In the genomic region with DNA sequence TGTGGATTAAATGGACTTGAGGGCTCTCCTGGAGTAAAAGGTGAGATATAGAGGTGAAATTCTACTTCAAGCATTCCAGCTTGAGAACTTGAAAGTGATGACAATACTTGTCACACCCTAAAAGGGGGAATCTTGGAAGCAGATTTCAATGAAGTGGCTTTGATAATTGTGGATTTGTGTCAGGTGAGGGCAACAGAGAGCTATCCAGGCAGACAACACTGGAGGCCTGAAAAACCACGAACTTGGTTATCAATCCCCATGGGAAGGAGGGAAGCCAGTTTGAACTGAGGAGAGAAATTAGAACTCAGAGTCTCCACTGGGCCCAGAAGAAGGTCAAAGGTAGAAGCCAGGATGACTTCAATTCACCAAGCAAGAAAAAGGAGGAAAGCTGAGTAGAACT, we compare ENCODE assay signal across 11 cellular contexts.
A peak's percentile ranks its signal among the peaks of the same experiment; 100 is the strongest.
DNase-seq lines count a peak whose midpoint lies in the region; ATAC-seq, FAIRE-seq and TF ChIP-seq lines count a peak whose summit lies in the region.
"Had no signal": no experiment of that assay in that cellular context is flagged by ENCODE, and none has a peak within 500 bp of the region (broad histone marks: within the 10 kb centered on the region; RNA-seq: fewer than 3 reads in every experiment).

No MANE protein-coding gene starts in this region.

- TF ChIP-seq POLR2A in NB4 (IDR thresholded peaks at IDR 0.05; ENCODE audit: extremely low read depth, insufficient read length) (no peak), HepG2 (IDR thresholded peaks at IDR 0.05; ENCODE audit: insufficient read depth in 1 of 2, low read depth in 2 of 2, low read length in 2 of 2) (no peak)

- no peak overlapping the region for H3K4me3 ChIP-seq in NB4 (ENCODE audit: low read depth, low read length)
- H3K4me3 ChIP-seq in mammary epithelial cell (replicated peaks in 1 of 3; ENCODE audit: insufficient read depth in 1 of 3, low read depth in 2 of 3, low read length in 3 of 3), result no peak overlapping the region
- H3K4me3 ChIP-seq in HepG2 (replicated peaks in 1 of 3; ENCODE audit: insufficient read depth in 1 of 3, low read depth in 2 of 3, low read length in 3 of 3), result no peak overlapping the region
- H3K4me3 ChIP-seq in mucosa of descending colon, result no peak overlapping the region

- H3K9ac ChIP-seq in mammary epithelial cell (ENCODE audit: insufficient read depth, low read length) (no peak overlapping the region), HepG2 (ENCODE audit: insufficient read depth, low read depth, low read length) (no peak overlapping the region)

- H3K27me3 ChIP-seq in mammary epithelial cell (ENCODE audit: insufficient read depth, low read length) (no peaks in the 10 kb centered on the region), HepG2 (ENCODE audit: control insufficient read depth in 1 of 2, insufficient read depth in 2 of 2, low read length in 2 of 2) (no peaks in the 10 kb centered on the region)

- H2AFZ ChIP-seq in mammary epithelial cell (ENCODE audit: low read depth, low read length) (no peak overlapping the region), HepG2 (ENCODE audit: low read length) (no peak overlapping the region)

- DNase-seq in COLO829 (ENCODE audit: low spot score), result peak; percentile 30
- peak; percentile 75 for DNase-seq in NB4 (ENCODE audit: low read depth)
- peak; percentile 19 for DNase-seq in mammary epithelial cell
- peak; percentile 3 for DNase-seq in HepG2 (ENCODE audit: low spot score)
- no peak for DNase-seq in mucosa of descending colon
- DNase-seq: activated B cell treated with CpG ODN at 0.5 μM for 24 hours, caudate nucleus, Kasumi-1 had no signal

- H3K36me3 ChIP-seq in mammary epithelial cell (ENCODE audit: insufficient read depth, low read length), result no peaks in the 10 kb centered on the region
- no peaks in the 10 kb centered on the region for H3K36me3 ChIP-seq in HepG2 (replicated peaks in 1 of 2; ENCODE audit: control insufficient read depth in 1 of 2, insufficient read depth in 2 of 2, low read length in 2 of 2)
- H3K36me3 ChIP-seq in mucosa of descending colon (ENCODE audit: low read depth), result no peaks in the 10 kb centered on the region

- CTCF ChIA-PET in mammary epithelial cell (lab: Charles Lee; ENCODE audit: low non-redundant PET), result interaction anchor here (0.6 to 0.9 kb wide), 2 partner anchors 407 to 559 kb away, joined by 3 to 4 read pairs; no protein-coding TSS in a partner anchor
- CTCF ChIA-PET in HepG2 (lab: Yijun Ruan, JAX; ENCODE audit: low intra/inter-chr PET ratio, low total read pairs), result interaction anchor here (0.8 to 1.0 kb wide), 3 partner anchors 407 to 589 kb away, joined by 3 to 4 read pairs (median 3); no protein-coding TSS in a partner anchor

- ATAC-seq in HepG2, result peak; percentile 50
- ATAC-seq in mucosa of descending colon, result no peak
- no peak for ATAC-seq in HG03439 (IDR thresholded peaks at IDR 0.05; ENCODE audit: unreplicated experiment)
- no peak for ATAC-seq in GM19328 (IDR thresholded peaks at IDR 0.05; ENCODE audit: unreplicated experiment)
- ATAC-seq in GM19397 (IDR thresholded peaks at IDR 0.05; ENCODE audit: unreplicated experiment), result no peak

- POLR2A ChIA-PET in HepG2 (lab: Yijun Ruan, JAX), result no interaction called here

- H4K20me1 ChIP-seq in mammary epithelial cell (ENCODE audit: insufficient read depth, low read length) (no peaks in the 10 kb centered on the region), HepG2 (ENCODE audit: insufficient read depth, low read length) (no peaks in the 10 kb centered on the region)

- dilution Hi-C loops in mammary epithelial cell (cut with HindIII; ENCODE audit: low sequenced_read_pairs), result no loop called here

- no peaks in the 10 kb centered on the region for H3K9me3 ChIP-seq in mammary epithelial cell (replicated peaks; ENCODE audit: insufficient read depth, low read length)
- no peaks in the 10 kb centered on the region for H3K9me3 ChIP-seq in HepG2 (ENCODE audit: low read length)
- no peaks in the 10 kb centered on the region for H3K9me3 ChIP-seq in mucosa of descending colon

- TF ChIP-seq CTCF in NB4 (IDR thresholded peaks at IDR 0.05; ENCODE audit: low read depth, low read length) (peak; percentile 16), mammary epithelial cell (conservative IDR thresholded peaks at IDR 0.05 in 1 of 2, IDR thresholded peaks at IDR 0.05 in 1 of 2; ENCODE audit: extremely low read depth in 1 of 2, insufficient read depth in 1 of 2, low read depth in 1 of 2, low read length in 2 of 2) (peak; percentile 20 to 65), HepG2 (CRISPR knock-in tag; IDR thresholded peaks at IDR 0.05) (peak; percentile 59), mucosa of descending colon (IDR thresholded peaks at IDR 0.05) (no peak)

- H3K4me2 ChIP-seq in mammary epithelial cell (ENCODE audit: insufficient read depth, low read depth, low read length) (no peak overlapping the region), HepG2 (ENCODE audit: low read depth, low read length) (no peak overlapping the region)

- H3K79me2 ChIP-seq in mammary epithelial cell (ENCODE audit: insufficient read depth, low read length) (no peaks in the 10 kb centered on the region), HepG2 (ENCODE audit: insufficient read depth, low read length) (no peaks in the 10 kb centered on the region)

- WGBS in mammary epithelial cell (ENCODE audit: low coverage, missing lambda C conversion rate), result 7% methylated on average over 1 of the region's 1 CpG
- 0% methylated on average over 1 of the region's 1 CpG for WGBS in HepG2 (ENCODE audit: low lambda C conversion rate)

- 0 out of 2 replicates have a peak, but pooled peaks have one; percentile 11 for TF ChIP-seq RAD21 in HepG2 (CRISPR knock-in tag; IDR thresholded peaks at IDR 0.05)

- in situ Hi-C loops in mammary epithelial cell (cut with MboI; ENCODE audit: low sequenced_read_pairs in 2 of 2) (loop anchor here in 1 of 2 donors (25.0 kb wide), 2 partner anchors 285 to 590 kb away; no protein-coding TSS in a partner anchor), HepG2 (cut with HindIII; ENCODE audit: extremely low pct_ligation_motif_present, low pct_unique_long_range_greater_than_20kb) (no loop called here)

- no peak for TF ChIP-seq EP300 in HepG2 (IDR thresholded peaks at IDR 0.05; ENCODE audit: low read depth in 2 of 2, low read length in 2 of 2)
- TF ChIP-seq EP300 in HepG2 (CRISPR knock-in tag; IDR thresholded peaks at IDR 0.05; ENCODE audit: borderline replicate concordance), result no peak

- BruUV-seq in mammary epithelial cell (replicated peaks; lab: Mats Ljungman, UMichigan) (no TSS peak), HepG2 (replicated peaks; lab: Mats Ljungman, UMichigan) (no TSS peak)

- FAIRE-seq in HepG2 (lab: Jason Lieb, UNC), result no peak

- H3K27ac ChIP-seq in mammary epithelial cell (ENCODE audit: insufficient read depth, low read depth, low read length), result no peak overlapping the region
- no peak overlapping the region for H3K27ac ChIP-seq in HepG2 (ENCODE audit: extremely low read length, insufficient read depth, low read length)

- intact Hi-C loops in mammary epithelial cell (cut with micrococcal nuclease) (loop anchor here (1.0 to 10.0 kb wide), 4 partner anchors 280 to 963 kb away; no protein-coding TSS in a partner anchor), HepG2 (cut with micrococcal nuclease; ENCODE audit: unreplicated experiment) (loop anchor here (1.0 to 2.0 kb wide), 4 partner anchors 126 to 589 kb away; a partner anchor contains a TSS), mucosa of descending colon (cut with DNase I, micrococcal nuclease) (no loop called here)

- H3K4me1 ChIP-seq in mammary epithelial cell (ENCODE audit: insufficient read depth, low read length) (no peaks in the 10 kb centered on the region), HepG2 (ENCODE audit: insufficient read depth, low read length) (peaks cover 16% of the 10 kb centered on the region; the same call in 1 of the 2 replicates), mucosa of descending colon (ENCODE audit: low read depth) (no peaks in the 10 kb centered on the region)

TF ChIP-seq in HepG2, 621 proteins besides CTCF, POLR2A, EP300 and RAD21 (continues in another document):
- no peak for TF ChIP-seq FOXC1 (CRISPR knock-in tag; IDR thresholded peaks at IDR 0.05; ENCODE audit: borderline replicate concordance)
- TF ChIP-seq SMC3 (IDR thresholded peaks at IDR 0.05; ENCODE audit: low read length), result peak; percentile 67
- no peak for TF ChIP-seq ZKSCAN5 (CRISPR knock-in tag; IDR thresholded peaks at IDR 0.05)
- peak; percentile 73 for TF ChIP-seq STAG1 (CRISPR knock-in tag; IDR thresholded peaks at IDR 0.05)
- TF ChIP-seq HNRNPH1 (optimal IDR thresholded peaks at IDR 0.05; ENCODE audit: low read depth, low read length), result no peak
- TF ChIP-seq ZFP36 (IDR thresholded peaks at IDR 0.05; ENCODE audit: borderline replicate concordance, low read depth, low read length, partially characterized antibody), result no peak
- TF ChIP-seq, protein P1, sequence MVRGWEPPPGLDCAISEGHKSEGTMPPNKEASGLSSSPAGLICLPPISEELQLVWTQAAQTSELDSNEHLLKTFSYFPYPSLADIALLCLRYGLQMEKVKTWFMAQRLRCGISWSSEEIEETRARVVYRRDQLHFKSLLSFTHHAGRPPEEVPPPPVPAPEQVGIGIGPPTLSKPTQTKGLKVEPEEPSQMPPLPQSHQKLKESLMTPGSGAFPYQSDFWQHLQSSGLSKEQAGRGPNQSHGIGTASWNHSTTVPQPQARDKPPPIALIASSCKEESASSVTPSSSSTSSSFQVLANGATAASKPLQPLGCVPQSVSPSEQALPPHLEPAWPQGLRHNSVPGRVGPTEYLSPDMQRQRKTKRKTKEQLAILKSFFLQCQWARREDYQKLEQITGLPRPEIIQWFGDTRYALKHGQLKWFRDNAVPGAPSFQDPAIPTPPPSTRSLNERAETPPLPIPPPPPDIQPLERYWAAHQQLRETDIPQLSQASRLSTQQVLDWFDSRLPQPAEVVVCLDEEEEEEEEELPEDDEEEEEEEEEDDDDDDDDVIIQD (CRISPR knock-in tag; IDR thresholded peaks at IDR 0.05; ENCODE audit: low read depth), result no peak
- 0 out of 2 replicates have a peak, but pooled peaks have one; percentile 20 for TF ChIP-seq REPIN1 (CRISPR knock-in tag; IDR thresholded peaks at IDR 0.05; ENCODE audit: borderline replicate concordance, low read depth)
- no peak for TF ChIP-seq POLR2G (IDR thresholded peaks at IDR 0.05; ENCODE audit: low read depth, low read length)

Comparison
In these comparisons a context has a peak if more than half of its experiments do, and no peak if none do; other contexts are left out.
1. DNase-seq: peak in COLO829 (single experiment), NB4 (single experiment), mammary epithelial cell (single experiment) and HepG2 (single experiment); none in mucosa of descending colon (0 of 3).
2. intact Hi-C loops: an anchor here in mammary epithelial cell (1.0 to 10.0 kb wide) and HepG2 (1.0 to 2.0 kb wide); none called in mucosa of descending colon.